ENCODE assay signal across 11 cellular contexts in genomic region chr20:3430376-3431069, GRCh38.
A peak's percentile ranks its signal among the peaks of the same experiment; 100 is the strongest.
DNase-seq lines count a peak whose midpoint lies in the region; ATAC-seq and TF ChIP-seq lines count a peak whose summit lies in the region.
"Had no signal": no experiment of that assay in that cellular context is flagged by ENCODE, and none has a peak within 500 bp of the region (broad histone marks: within the 10 kb centered on the region; RNA-seq: fewer than 3 reads in every experiment).

No MANE protein-coding gene starts in this region.

- H3K36me3 Mint-ChIP-seq in central memory CD8-positive, alpha-beta T cell (ENCODE audit: insufficient read depth): no peaks in the 10 kb centered on the region
- H3K36me3 Mint-ChIP-seq: CD8-positive, alpha-beta T cell had no signal

- H3K27ac Mint-ChIP-seq in central memory CD8-positive, alpha-beta T cell (ENCODE audit: low read depth): no peak overlapping the region
- H3K27ac Mint-ChIP-seq: CD8-positive, alpha-beta T cell had no signal

- H3K4me3 Mint-ChIP-seq in central memory CD8-positive, alpha-beta T cell: no peak overlapping the region
- H3K4me3 Mint-ChIP-seq: CD8-positive, alpha-beta T cell had no signal

- peak; percentile 76 for ATAC-seq in GM21390 (IDR thresholded peaks at IDR 0.05; ENCODE audit: unreplicated experiment)
- peak; percentile 91 for ATAC-seq in HG03460 (IDR thresholded peaks at IDR 0.05; ENCODE audit: unreplicated experiment)
- peak; percentile 14 for ATAC-seq in central memory CD8-positive, alpha-beta T cell (replicated peaks; ENCODE audit: extremely low read depth, poor library complexity, severe bottlenecking)
- ATAC-seq in HG03439 (IDR thresholded peaks at IDR 0.05; ENCODE audit: unreplicated experiment): no peak
- ATAC-seq: CD8-positive, alpha-beta T cell; PC-3 had no signal

- H3K27me3 Mint-ChIP-seq in central memory CD8-positive, alpha-beta T cell: no peaks in the 10 kb centered on the region

- H3K4me3 ChIP-seq in GM12864 (ENCODE audit: low read depth, low read length): no peak overlapping the region

- peak; percentile 68 for DNase-seq in GM12864 (ENCODE audit: low read depth)
- no peak for DNase-seq in central memory CD8-positive, alpha-beta T cell (ENCODE audit: low spot score in 2 of 2)
- DNase-seq in midbrain (lab: John Stamatoyannopoulos, UW): no peak
- no peak for DNase-seq in hypothalamus (lab: John Stamatoyannopoulos, UW)
- no peak for DNase-seq in activated CD4-positive, alpha-beta T cell treated with anti-CD3 and anti-CD28 coated beads, Interleukin-2, amount 50 U/mL, for 1 hour
- DNase-seq: activated T-cell treated with anti-CD3 and anti-CD28 coated beads, Interleukin-2, amount 50 U/mL, for 1 hour; CD8-positive, alpha-beta T cell; PC-3 had no signal

- TF ChIP-seq CTCF in GM12864 (IDR thresholded peaks at IDR 0.05; ENCODE audit: low read depth, low read length, missing control alignments): no peak

- no peaks in the 10 kb centered on the region for H3K4me1 Mint-ChIP-seq in central memory CD8-positive, alpha-beta T cell

- H3K9me3 Mint-ChIP-seq in central memory CD8-positive, alpha-beta T cell: no peaks in the 10 kb centered on the region
- H3K9me3 Mint-ChIP-seq: CD8-positive, alpha-beta T cell had no signal
